In the genomic region with DNA sequence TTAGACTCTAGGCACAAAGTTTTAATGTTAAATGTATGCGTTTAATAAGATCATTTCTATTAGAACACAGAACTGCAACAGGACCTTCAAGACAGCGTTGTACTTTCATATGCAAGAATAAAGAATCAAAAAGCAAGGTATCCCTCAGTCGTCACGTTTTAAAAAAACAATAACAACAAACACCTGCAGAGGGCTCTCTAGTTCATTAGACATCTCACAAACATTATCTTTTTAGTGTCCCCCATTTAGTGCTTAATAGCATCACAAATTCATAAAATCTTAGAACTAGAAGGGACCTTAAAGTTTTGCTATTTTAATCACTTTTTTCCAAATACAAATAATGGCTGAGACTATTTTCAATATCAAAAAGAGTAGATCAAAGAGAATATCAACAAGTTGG, we compare ENCODE assay signal across 23 cellular contexts.
DNase-seq lines count a peak whose midpoint lies in the region; ATAC-seq and TF ChIP-seq lines count a peak whose summit lies in the region.
"Had no signal": no experiment of that assay in that cellular context is flagged by ENCODE, and none has a peak within 500 bp of the region (broad histone marks: within the 10 kb centered on the region; RNA-seq: fewer than 3 reads in every experiment).

No MANE protein-coding gene starts in this region.

- H3K9me2 ChIP-seq in DOHH2 (replicated peaks; ENCODE audit: control insufficient read depth, low read length) (no peaks in the 10 kb centered on the region), HCT116 (ENCODE audit: insufficient read depth) (no peaks in the 10 kb centered on the region), MM.1S (replicated peaks; ENCODE audit: insufficient read depth, low read length) (no peaks in the 10 kb centered on the region)

- BruUV-seq in HCT116 (replicated peaks; lab: Mats Ljungman, UMichigan) (no TSS peak), Panc1 (replicated peaks; lab: Mats Ljungman, UMichigan) (no TSS peak)

- TF ChIP-seq CTCF in DOHH2 (IDR thresholded peaks at IDR 0.05; ENCODE audit: low read depth, low read length, poor library complexity, severe bottlenecking) (peak; percentile 21), HCT116 (IDR thresholded peaks at IDR 0.05 in 2 of 3, conservative IDR thresholded peaks at IDR 0.05 in 1 of 3; ENCODE audit: borderline replicate concordance in 1 of 3, insufficient read depth in 1 of 3, low read depth in 2 of 3, low read length in 2 of 3) (peak in 2 of 3 experiments; percentile 17 to 53; a peak in 2 of 6 replicates), Panc1 (IDR thresholded peaks at IDR 0.05) (peak; percentile 8; the same call in 1 of the 2 replicates), MM.1S (IDR thresholded peaks at IDR 0.05; ENCODE audit: low read length) (no peak)

- ATAC-seq in HCT116 (peak; percentile 63), Panc1 (no peak)
- no peak for ATAC-seq in stimulated activated naive CD8-positive, alpha-beta T cell treated with anti-CD3 and anti-CD28 coated beads, Interleukin-15, Interleukin-2, amounts not matched to agents 100 U/mL and 50 U/mL, for 24 hours
- ATAC-seq: gastroesophageal sphincter; natural killer cell treated with Interleukin-12 subunit alpha and Interleukin-12 subunit beta and Interleukin-15 and Interleukin-18, amount 100 ng/mL, for 72 hours; T-cell had no signal

- no peaks in the 10 kb centered on the region for H4K20me1 ChIP-seq in DOHH2 (ENCODE audit: control insufficient read depth, insufficient read depth, low read depth, low read length)
- H4K20me1 ChIP-seq in HCT116 (ENCODE audit: insufficient read depth) = no peaks in the 10 kb centered on the region
- H4K20me1 ChIP-seq in MM.1S (ENCODE audit: insufficient read depth, low read length) = no peaks in the 10 kb centered on the region

- CTCF ChIA-PET in HCT116 (lab: Charles Lee) = interaction anchor here (0.9 kb wide), 1 partner anchor 182 kb away, joined by 3 read pairs; no protein-coding TSS in a partner anchor
- CTCF ChIA-PET in Panc1 (lab: Charles Lee) = no interaction called here

- intact Hi-C loops in HCT116 (cut with micrococcal nuclease) (no loop called here), Panc1 (cut with micrococcal nuclease; ENCODE audit: unreplicated experiment) (no loop called here)

- H3K4me3 ChIP-seq in DOHH2 (ENCODE audit: low read length) (no peak overlapping the region), HCT116 (replicated peaks in 1 of 2; ENCODE audit: low read depth in 1 of 2, low read length in 2 of 2) (no peak overlapping the region), Panc1 (ENCODE audit: low read depth in 2 of 2, low read length in 2 of 2) (no peak overlapping the region), MM.1S (ENCODE audit: low read length) (no peak overlapping the region)
- H3K4me3 ChIP-seq: gastroesophageal sphincter, thyroid gland had no signal

- H3K36me3 ChIP-seq in DOHH2 (ENCODE audit: control insufficient read depth, low read length) (no peaks in the 10 kb centered on the region), HCT116 (ENCODE audit: control insufficient read depth in 1 of 2, insufficient read depth in 2 of 2, low read length in 2 of 2) (no peaks in the 10 kb centered on the region), Panc1 (ENCODE audit: control insufficient read depth, insufficient read depth, low read length) (no peaks in the 10 kb centered on the region), MM.1S (replicated peaks; ENCODE audit: insufficient read depth, low read length) (no peaks in the 10 kb centered on the region)
- H3K36me3 ChIP-seq: gastroesophageal sphincter, thyroid gland had no signal

- H3K9ac ChIP-seq in HCT116 (ENCODE audit: low read length) = no peak overlapping the region
- no peak overlapping the region for H3K9ac ChIP-seq in MM.1S (ENCODE audit: low read length)

- no peak for TF ChIP-seq POLR2A in HCT116 (IDR thresholded peaks at IDR 0.05; ENCODE audit: borderline replicate concordance, extremely low read depth, insufficient read depth, insufficient read length)

- H3K27ac ChIP-seq in DOHH2 (ENCODE audit: low read depth, low read length) (no peak overlapping the region), HCT116 (ENCODE audit: low read depth, low read length) (no peak overlapping the region), Panc1 (ENCODE audit: low read length) (no peak overlapping the region), MM.1S (ENCODE audit: low read length) (no peak overlapping the region)
- H3K27ac ChIP-seq: gastroesophageal sphincter, thyroid gland had no signal

- in situ Hi-C loops in Panc1 (cut with HindIII; ENCODE audit: low pct_unique_long_range_greater_than_20kb, low sequenced_read_pairs) = no loop called here

- RAD21 ChIA-PET in HCT116 (lab: Charles Lee; ENCODE audit: low non-redundant PET in 1 of 2, low total read pairs in 2 of 2, uncharacterized antibody in 2 of 2, unreplicated experiment in 2 of 2) = no interaction called here

- peak; percentile 41 for TF ChIP-seq RAD21 in HCT116 (IDR thresholded peaks at IDR 0.05; ENCODE audit: low read depth)

- no peaks in the 10 kb centered on the region for H3K9me3 ChIP-seq in DOHH2 (ENCODE audit: control insufficient read depth, insufficient read depth, low read length)
- H3K9me3 ChIP-seq in HCT116 (ENCODE audit: control insufficient read depth in 1 of 2, insufficient read depth in 1 of 2, low read depth in 1 of 2, low read length in 2 of 2) = no peaks in the 10 kb centered on the region
- no peaks in the 10 kb centered on the region for H3K9me3 ChIP-seq in Panc1 (ENCODE audit: control insufficient read depth, insufficient read depth, low read depth, low read length)
- no peaks in the 10 kb centered on the region for H3K9me3 ChIP-seq in MM.1S (replicated peaks; ENCODE audit: insufficient read depth, low read length)
- H3K9me3 ChIP-seq: gastroesophageal sphincter, thyroid gland had no signal

- POLR2A ChIA-PET in HCT116 (lab: Charles Lee) (no interaction called here), Panc1 (lab: Charles Lee) (no interaction called here)

- no peaks in the 10 kb centered on the region for H3F3A ChIP-seq in DOHH2 (ENCODE audit: control insufficient read depth, insufficient read depth)
- H3F3A ChIP-seq in MM.1S (ENCODE audit: insufficient read depth, low read length) = no peaks in the 10 kb centered on the region

- DNase-seq in HCT116 (ENCODE audit: low read depth, low spot score) (peak; percentile 2), Panc1 (ENCODE audit: low read depth, low spot score) (no peak), iPS-NIHi11 (ENCODE audit: low spot score) (peak; percentile 10), MM.1S (no peak), AG08396 (ENCODE audit: low spot score) (no peak), CD1c-positive myeloid dendritic cell (ENCODE audit: extremely low spot score) (no peak)
- no peak for DNase-seq in stimulated activated naive CD8-positive, alpha-beta T cell treated with anti-CD3 and anti-CD28 coated beads, Interleukin-15, Interleukin-2, amounts not matched to agents 100 U/mL and 50 U/mL, for 24 hours
- DNase-seq: activated CD4-positive, alpha-beta T cell treated with anti-CD3 and anti-CD28 coated beads for 48 hours; activated naive CD4-positive, alpha-beta T cell treated with anti-CD3 and anti-CD28 coated beads, Interleukin-2, amount 50 U/mL, for 16 hours; aorta; CD8-positive, alpha-beta memory T cell; H7; KG1; NCI-H2107; NCI-H510A treated with DMSO at 0.1 percent for 48 hours; SHP77 treated with DMSO at 0.1 percent for 48 hours; stimulated activated CD4-positive, alpha-beta T cell treated with anti-CD3 and anti-CD28 coated beads, Interleukin-2, amount 100 ng/mL, for 24 hours; stimulated activated naive CD4-positive, alpha-beta T cell treated with Interleukin-2 at 50 U/mL for 16 hours; T-cell; thyroid gland had no signal

- H2AFZ ChIP-seq in HCT116 (ENCODE audit: low read depth, low read length, poor library complexity, severe bottlenecking) (no peak overlapping the region), MM.1S (ENCODE audit: low read length) (no peak overlapping the region)

- H3K27me3 ChIP-seq in DOHH2 (ENCODE audit: control insufficient read depth, low read length) = no peaks in the 10 kb centered on the region
- no peaks in the 10 kb centered on the region for H3K27me3 ChIP-seq in HCT116 (ENCODE audit: insufficient read depth, low read length)
- H3K27me3 ChIP-seq in Panc1 (ENCODE audit: control insufficient read depth, insufficient read depth, low read length) = no peaks in the 10 kb centered on the region
- no peaks in the 10 kb centered on the region for H3K27me3 ChIP-seq in MM.1S (replicated peaks; ENCODE audit: insufficient read depth, low read length)
- H3K27me3 ChIP-seq: gastroesophageal sphincter, thyroid gland had no signal

- H3K4me2 ChIP-seq in DOHH2 (ENCODE audit: low read length) (no peak overlapping the region), HCT116 (ENCODE audit: low read length) (no peak overlapping the region), MM.1S (ENCODE audit: low read depth, low read length) (no peak overlapping the region)

- H3K79me2 ChIP-seq in DOHH2 (ENCODE audit: control insufficient read depth, low read length) = no peaks in the 10 kb centered on the region
- no peaks in the 10 kb centered on the region for H3K79me2 ChIP-seq in HCT116 (ENCODE audit: insufficient read depth, low read length)
- H3K79me2 ChIP-seq in MM.1S (ENCODE audit: low read length) = no peaks in the 10 kb centered on the region

- H3K4me1 ChIP-seq in DOHH2 (ENCODE audit: control insufficient read depth, low read length) = no peaks in the 10 kb centered on the region
- no peaks in the 10 kb centered on the region for H3K4me1 ChIP-seq in HCT116 (ENCODE audit: control insufficient read depth in 1 of 2, insufficient read depth in 2 of 2, low read length in 2 of 2)
- H3K4me1 ChIP-seq in Panc1 (ENCODE audit: control insufficient read depth, insufficient read depth, low read length) = no peaks in the 10 kb centered on the region
- no peaks in the 10 kb centered on the region for H3K4me1 ChIP-seq in MM.1S (ENCODE audit: low read length)
- H3K4me1 ChIP-seq: gastroesophageal sphincter, thyroid gland had no signal

TF ChIP-seq in HCT116, 20 proteins besides CTCF, POLR2A, EP300 and RAD21:
- no peak for TF ChIP-seq EZH2phosphoT487 (IDR thresholded peaks at IDR 0.05; ENCODE audit: borderline replicate concordance)
- no peak for TF ChIP-seq EZH2 (IDR thresholded peaks at IDR 0.05)
- TF ChIP-seq CBX3 (IDR thresholded peaks at IDR 0.05; ENCODE audit: low read depth) = no peak
- TF ChIP-seq, protein P1, sequence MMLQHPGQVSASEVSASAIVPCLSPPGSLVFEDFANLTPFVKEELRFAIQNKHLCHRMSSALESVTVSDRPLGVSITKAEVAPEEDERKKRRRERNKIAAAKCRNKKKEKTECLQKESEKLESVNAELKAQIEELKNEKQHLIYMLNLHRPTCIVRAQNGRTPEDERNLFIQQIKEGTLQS (IDR thresholded peaks at IDR 0.05) = no peak
- no peak for TF ChIP-seq ZFX (IDR thresholded peaks at IDR 0.05)
- no peak for TF ChIP-seq TCF7L2 (IDR thresholded peaks at IDR 0.05; ENCODE audit: borderline replicate concordance, extremely low read depth, insufficient read depth, insufficient read length)
- TF ChIP-seq EGR1 (IDR thresholded peaks at IDR 0.05; ENCODE audit: low read depth) = no peak
- no peak for TF ChIP-seq FOSL1 (IDR thresholded peaks at IDR 0.05; ENCODE audit: low read depth)
- no peak for TF ChIP-seq SIN3A (IDR thresholded peaks at IDR 0.05; ENCODE audit: low read depth)
- TF ChIP-seq SRF (IDR thresholded peaks at IDR 0.05; ENCODE audit: low read depth) = no peak
- no peak for TF ChIP-seq SP1 (IDR thresholded peaks at IDR 0.05; ENCODE audit: low read depth)
- TF ChIP-seq CEBPB (IDR thresholded peaks at IDR 0.05; ENCODE audit: low read depth) = no peak
TF ChIP-seq in HCT116: peak in this region for 0.

Comparison
In these comparisons a context has a peak if more than half of its experiments do, and no peak if none do; other contexts are left out.
1. DNase-seq: peak in HCT116 (single experiment) and iPS-NIHi11 (single experiment); none in Panc1 (single experiment), MM.1S (single experiment), stimulated activated naive CD8-positive, alpha-beta T cell treated with anti-CD3 and anti-CD28 coated beads, Interleukin-15, Interleukin-2, amounts not matched to agents 100 U/mL and 50 U/mL, for 24 hours (single experiment), AG08396 (single experiment) and CD1c-positive myeloid dendritic cell (single experiment).